In the genomic region with DNA sequence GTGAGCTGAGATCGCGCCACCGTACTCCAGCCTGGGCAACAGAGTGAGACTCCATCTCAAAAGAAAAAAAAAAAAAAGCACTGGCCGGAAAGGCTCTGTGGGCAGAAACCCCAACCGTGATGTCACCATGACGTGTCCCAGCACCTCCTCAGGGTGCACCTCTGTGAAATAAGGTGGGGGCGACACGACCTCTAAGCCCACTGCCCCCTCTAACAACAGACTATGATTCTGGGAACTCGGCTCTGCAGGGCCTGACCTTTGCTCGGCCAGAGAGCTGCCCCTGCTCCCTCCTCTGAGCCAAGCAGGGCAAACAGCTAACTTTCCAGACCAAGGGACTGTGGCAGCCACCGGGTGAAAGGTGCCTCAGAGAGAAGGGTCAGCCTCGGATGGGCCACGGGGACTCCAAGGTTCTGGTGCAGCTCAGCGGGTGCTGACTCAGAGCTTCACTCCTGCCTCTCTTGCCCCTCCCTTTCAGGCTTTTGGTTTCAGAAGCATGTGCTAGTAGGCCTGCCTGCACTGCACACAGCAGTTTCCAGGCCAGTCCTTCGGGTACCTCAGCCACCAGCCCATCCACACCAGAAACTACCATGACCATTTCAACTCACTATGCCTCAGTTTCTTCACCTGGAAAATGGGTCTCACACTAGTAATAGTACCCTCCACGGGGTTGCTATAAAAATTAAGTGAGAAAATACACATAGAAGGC, we compare ENCODE assay signal across 1 cellular context.
TF ChIP-seq lines count a peak whose summit lies in the region.

No MANE protein-coding gene starts in this region.

TF ChIP-seq in HepG2, 621 proteins besides CTCF, POLR2A, EP300 and RAD21 (continued from another document and continues in another):
- TF ChIP-seq, protein P1, sequence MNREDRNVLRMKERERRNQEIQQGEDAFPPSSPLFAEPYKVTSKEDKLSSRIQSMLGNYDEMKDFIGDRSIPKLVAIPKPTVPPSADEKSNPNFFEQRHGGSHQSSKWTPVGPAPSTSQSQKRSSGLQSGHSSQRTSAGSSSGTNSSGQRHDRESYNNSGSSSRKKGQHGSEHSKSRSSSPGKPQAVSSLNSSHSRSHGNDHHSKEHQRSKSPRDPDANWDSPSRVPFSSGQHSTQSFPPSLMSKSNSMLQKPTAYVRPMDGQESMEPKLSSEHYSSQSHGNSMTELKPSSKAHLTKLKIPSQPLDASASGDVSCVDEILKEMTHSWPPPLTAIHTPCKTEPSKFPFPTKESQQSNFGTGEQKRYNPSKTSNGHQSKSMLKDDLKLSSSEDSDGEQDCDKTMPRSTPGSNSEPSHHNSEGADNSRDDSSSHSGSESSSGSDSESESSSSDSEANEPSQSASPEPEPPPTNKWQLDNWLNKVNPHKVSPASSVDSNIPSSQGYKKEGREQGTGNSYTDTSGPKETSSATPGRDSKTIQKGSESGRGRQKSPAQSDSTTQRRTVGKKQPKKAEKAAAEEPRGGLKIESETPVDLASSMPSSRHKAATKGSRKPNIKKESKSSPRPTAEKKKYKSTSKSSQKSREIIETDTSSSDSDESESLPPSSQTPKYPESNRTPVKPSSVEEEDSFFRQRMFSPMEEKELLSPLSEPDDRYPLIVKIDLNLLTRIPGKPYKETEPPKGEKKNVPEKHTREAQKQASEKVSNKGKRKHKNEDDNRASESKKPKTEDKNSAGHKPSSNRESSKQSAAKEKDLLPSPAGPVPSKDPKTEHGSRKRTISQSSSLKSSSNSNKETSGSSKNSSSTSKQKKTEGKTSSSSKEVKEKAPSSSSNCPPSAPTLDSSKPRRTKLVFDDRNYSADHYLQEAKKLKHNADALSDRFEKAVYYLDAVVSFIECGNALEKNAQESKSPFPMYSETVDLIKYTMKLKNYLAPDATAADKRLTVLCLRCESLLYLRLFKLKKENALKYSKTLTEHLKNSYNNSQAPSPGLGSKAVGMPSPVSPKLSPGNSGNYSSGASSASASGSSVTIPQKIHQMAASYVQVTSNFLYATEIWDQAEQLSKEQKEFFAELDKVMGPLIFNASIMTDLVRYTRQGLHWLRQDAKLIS (CRISPR knock-in tag; IDR thresholded peaks at IDR 0.05): no peak
- no peak for TF ChIP-seq ZSCAN20 (CRISPR knock-in tag; IDR thresholded peaks at IDR 0.05; ENCODE audit: borderline replicate concordance)
- 0 out of 2 replicates have a peak, but pooled peaks have one; percentile 8 for TF ChIP-seq SKIL (CRISPR knock-in tag; IDR thresholded peaks at IDR 0.05; ENCODE audit: borderline replicate concordance)
- TF ChIP-seq ZNF138 (CRISPR knock-in tag; IDR thresholded peaks at IDR 0.05; ENCODE audit: low read depth): no peak
- no peak for TF ChIP-seq ATF1 (CRISPR knock-in tag; IDR thresholded peaks at IDR 0.05)
- TF ChIP-seq MTERF4 (CRISPR knock-in tag; IDR thresholded peaks at IDR 0.05): no peak
- TF ChIP-seq ZFP36L2 (CRISPR knock-in tag; IDR thresholded peaks at IDR 0.05): no peak
- TF ChIP-seq BATF2 (CRISPR knock-in tag; IDR thresholded peaks at IDR 0.05): no peak
- TF ChIP-seq MAZ (IDR thresholded peaks at IDR 0.05; ENCODE audit: borderline replicate concordance, low read depth, low read length): 0 out of 2 replicates have a peak, but pooled peaks have one; percentile 20
- TF ChIP-seq MAZ (CRISPR knock-in tag; IDR thresholded peaks at IDR 0.05; ENCODE audit: low read depth): 0 out of 2 replicates have a peak, but pooled peaks have one; percentile 61
- TF ChIP-seq, protein P2, sequence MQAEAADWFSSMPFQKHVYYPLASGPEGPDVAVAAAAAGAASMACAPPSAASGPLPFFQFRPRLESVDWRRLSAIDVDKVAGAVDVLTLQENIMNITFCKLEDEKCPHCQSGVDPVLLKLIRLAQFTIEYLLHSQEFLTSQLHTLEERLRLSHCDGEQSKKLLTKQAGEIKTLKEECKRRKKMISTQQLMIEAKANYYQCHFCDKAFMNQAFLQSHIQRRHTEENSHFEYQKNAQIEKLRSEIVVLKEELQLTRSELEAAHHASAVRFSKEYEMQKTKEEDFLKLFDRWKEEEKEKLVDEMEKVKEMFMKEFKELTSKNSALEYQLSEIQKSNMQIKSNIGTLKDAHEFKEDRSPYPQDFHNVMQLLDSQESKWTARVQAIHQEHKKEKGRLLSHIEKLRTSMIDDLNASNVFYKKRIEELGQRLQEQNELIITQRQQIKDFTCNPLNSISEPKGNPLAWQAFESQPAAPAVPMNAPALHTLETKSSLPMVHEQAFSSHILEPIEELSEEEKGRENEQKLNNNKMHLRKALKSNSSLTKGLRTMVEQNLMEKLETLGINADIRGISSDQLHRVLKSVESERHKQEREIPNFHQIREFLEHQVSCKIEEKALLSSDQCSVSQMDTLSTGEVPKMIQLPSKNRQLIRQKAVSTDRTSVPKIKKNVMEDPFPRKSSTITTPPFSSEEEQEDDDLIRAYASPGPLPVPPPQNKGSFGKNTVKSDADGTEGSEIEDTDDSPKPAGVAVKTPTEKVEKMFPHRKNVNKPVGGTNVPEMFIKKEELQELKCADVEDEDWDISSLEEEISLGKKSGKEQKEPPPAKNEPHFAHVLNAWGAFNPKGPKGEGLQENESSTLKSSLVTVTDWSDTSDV (CRISPR knock-in tag; IDR thresholded peaks at IDR 0.05): peak; percentile 75; the same call in 1 of the 2 replicates
- TF ChIP-seq, protein P3, sequence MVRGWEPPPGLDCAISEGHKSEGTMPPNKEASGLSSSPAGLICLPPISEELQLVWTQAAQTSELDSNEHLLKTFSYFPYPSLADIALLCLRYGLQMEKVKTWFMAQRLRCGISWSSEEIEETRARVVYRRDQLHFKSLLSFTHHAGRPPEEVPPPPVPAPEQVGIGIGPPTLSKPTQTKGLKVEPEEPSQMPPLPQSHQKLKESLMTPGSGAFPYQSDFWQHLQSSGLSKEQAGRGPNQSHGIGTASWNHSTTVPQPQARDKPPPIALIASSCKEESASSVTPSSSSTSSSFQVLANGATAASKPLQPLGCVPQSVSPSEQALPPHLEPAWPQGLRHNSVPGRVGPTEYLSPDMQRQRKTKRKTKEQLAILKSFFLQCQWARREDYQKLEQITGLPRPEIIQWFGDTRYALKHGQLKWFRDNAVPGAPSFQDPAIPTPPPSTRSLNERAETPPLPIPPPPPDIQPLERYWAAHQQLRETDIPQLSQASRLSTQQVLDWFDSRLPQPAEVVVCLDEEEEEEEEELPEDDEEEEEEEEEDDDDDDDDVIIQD (CRISPR knock-in tag; IDR thresholded peaks at IDR 0.05; ENCODE audit: low read depth): no peak
- 0 out of 2 replicates have a peak, but pooled peaks have one; percentile 61 for TF ChIP-seq CBX5 (CRISPR knock-in tag; IDR thresholded peaks at IDR 0.05; ENCODE audit: borderline replicate concordance)
- TF ChIP-seq SRSF9 (IDR thresholded peaks at IDR 0.05; ENCODE audit: borderline replicate concordance, insufficient read depth, low read depth, low read length, poor library complexity, severe bottlenecking): no peak
- TF ChIP-seq ZNF224 (CRISPR knock-in tag; IDR thresholded peaks at IDR 0.05): no peak
- TF ChIP-seq ZSCAN29 (CRISPR knock-in tag; conservative IDR thresholded peaks at IDR 0.05): no peak
- TF ChIP-seq, protein P4, sequence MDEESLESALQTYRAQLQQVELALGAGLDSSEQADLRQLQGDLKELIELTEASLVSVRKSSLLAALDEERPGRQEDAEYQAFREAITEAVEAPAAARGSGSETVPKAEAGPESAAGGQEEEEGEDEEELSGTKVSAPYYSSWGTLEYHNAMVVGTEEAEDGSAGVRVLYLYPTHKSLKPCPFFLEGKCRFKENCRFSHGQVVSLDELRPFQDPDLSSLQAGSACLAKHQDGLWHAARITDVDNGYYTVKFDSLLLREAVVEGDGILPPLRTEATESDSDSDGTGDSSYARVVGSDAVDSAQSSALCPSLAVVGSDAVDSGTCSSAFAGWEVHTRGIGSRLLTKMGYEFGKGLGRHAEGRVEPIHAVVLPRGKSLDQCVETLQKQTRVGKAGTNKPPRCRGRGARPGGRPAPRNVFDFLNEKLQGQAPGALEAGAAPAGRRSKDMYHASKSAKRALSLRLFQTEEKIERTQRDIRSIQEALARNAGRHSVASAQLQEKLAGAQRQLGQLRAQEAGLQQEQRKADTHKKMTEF (CRISPR knock-in tag; IDR thresholded peaks at IDR 0.05): peak; percentile 59
- TF ChIP-seq PRDM4 (CRISPR knock-in tag; IDR thresholded peaks at IDR 0.05; ENCODE audit: borderline replicate concordance): no peak
- no peak for TF ChIP-seq HOXA9 (CRISPR knock-in tag; IDR thresholded peaks at IDR 0.05; ENCODE audit: borderline replicate concordance)
- no peak for TF ChIP-seq ZNF567 (CRISPR knock-in tag; IDR thresholded peaks at IDR 0.05; ENCODE audit: borderline replicate concordance)
- no peak for TF ChIP-seq ATF4 (CRISPR knock-in tag; IDR thresholded peaks at IDR 0.05)
- TF ChIP-seq, protein P5, sequence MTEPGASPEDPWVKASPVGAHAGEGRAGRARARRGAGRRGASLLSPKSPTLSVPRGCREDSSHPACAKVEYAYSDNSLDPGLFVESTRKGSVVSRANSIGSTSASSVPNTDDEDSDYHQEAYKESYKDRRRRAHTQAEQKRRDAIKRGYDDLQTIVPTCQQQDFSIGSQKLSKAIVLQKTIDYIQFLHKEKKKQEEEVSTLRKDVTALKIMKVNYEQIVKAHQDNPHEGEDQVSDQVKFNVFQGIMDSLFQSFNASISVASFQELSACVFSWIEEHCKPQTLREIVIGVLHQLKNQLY (CRISPR knock-in tag; IDR thresholded peaks at IDR 0.05): no peak
- no peak for TF ChIP-seq MTF1 (CRISPR knock-in tag; IDR thresholded peaks at IDR 0.05)
- TF ChIP-seq ZNF207 (IDR thresholded peaks at IDR 0.05; ENCODE audit: borderline replicate concordance): no peak
- TF ChIP-seq NKX3-1 (CRISPR knock-in tag; IDR thresholded peaks at IDR 0.05): no peak
- TF ChIP-seq ARNT (IDR thresholded peaks at IDR 0.05): no peak
- TF ChIP-seq NFIB (CRISPR knock-in tag; IDR thresholded peaks at IDR 0.05; ENCODE audit: borderline replicate concordance): no peak
- TF ChIP-seq FOSL2 (CRISPR knock-in tag; IDR thresholded peaks at IDR 0.05): peak; percentile 69
- no peak for TF ChIP-seq KDM1A (CRISPR knock-in tag; IDR thresholded peaks at IDR 0.05)
- TF ChIP-seq, protein P6, sequence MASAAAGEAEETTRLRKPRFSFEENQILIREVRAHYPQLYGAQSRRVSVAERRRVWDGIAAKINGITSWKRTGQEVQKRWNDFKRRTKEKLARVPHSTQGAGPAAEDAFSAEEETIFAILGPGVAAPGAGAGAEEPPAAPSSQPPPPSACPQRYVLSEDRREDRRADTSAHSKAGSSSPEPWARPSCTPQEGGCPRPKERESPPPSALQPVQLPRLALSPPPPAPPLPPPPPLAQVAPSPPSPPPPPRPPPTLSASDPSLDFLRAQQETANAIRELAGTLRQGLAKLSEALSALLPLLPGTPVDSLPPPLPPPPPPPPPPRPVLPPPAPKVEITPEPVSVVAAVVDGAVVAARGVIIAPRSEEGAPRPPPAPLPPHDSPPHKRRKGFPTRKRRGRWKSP (CRISPR knock-in tag; IDR thresholded peaks at IDR 0.05): no peak
- no peak for TF ChIP-seq ZNF75D (CRISPR knock-in tag; IDR thresholded peaks at IDR 0.05; ENCODE audit: borderline replicate concordance)
- TF ChIP-seq KLF11 (CRISPR knock-in tag; IDR thresholded peaks at IDR 0.05): no peak
- no peak for TF ChIP-seq CENPT (CRISPR knock-in tag; IDR thresholded peaks at IDR 0.05; ENCODE audit: low read depth)
- TF ChIP-seq TEAD2 (CRISPR knock-in tag; IDR thresholded peaks at IDR 0.05): no peak
- no peak for TF ChIP-seq ZNF337 (CRISPR knock-in tag; IDR thresholded peaks at IDR 0.05; ENCODE audit: borderline replicate concordance, low read depth)
- peak; percentile 69; the same call in 1 of the 2 replicates for TF ChIP-seq ZNF788 (CRISPR knock-in tag; IDR thresholded peaks at IDR 0.05; ENCODE audit: borderline replicate concordance)
